26 cellular contexts compared by ENCODE assay signal in genomic region chr6:18741741-18742140, GRCh38.
"Had no signal": no experiment of that assay in that cellular context is flagged by ENCODE, and none has a peak within 500 bp of the region (broad histone marks: within the 10 kb centered on the region; RNA-seq: fewer than 3 reads in every experiment).

No MANE protein-coding gene starts in this region.

- H3K36me3 ChIP-seq: gastroesophageal sphincter, right lobe of liver, stomach, transverse colon, uterus had no signal

- H3K4me3 Mint-ChIP-seq: activated CD4-positive, alpha-beta memory T cell treated with anti-CD3 and anti-CD28 coated beads for 36 hours; activated naive CD4-positive, alpha-beta T cell treated with anti-CD3 and anti-CD28 coated beads for 36 hours; activated naive CD8-positive, alpha-beta T cell treated with anti-CD3 and anti-CD28 coated beads, Interleukin-2, amount 10 ng/mL, durations not matched to agents 7 days and 5 days; memory B cell; stimulated activated memory B cell treated with anti-CD40 and anti-IgM and Interleukin-4, amounts not matched to agents 10 μg/mL and 1 μg/mL and 100 μg/mL, for 72 hours had no signal

- DNase-seq: activated CD4-positive, alpha-beta memory T cell treated with anti-CD3 and anti-CD28 coated beads for 36 hours; activated CD4-positive, alpha-beta T cell treated with anti-CD3 and anti-CD28 coated beads for 48 hours; activated effector memory CD4-positive, alpha-beta T cell treated with Interleukin-2 at 50 U/mL for 16 hours; activated naive CD4-positive, alpha-beta T cell treated with anti-CD3 and anti-CD28 coated beads for 36 hours; activated naive CD8-positive, alpha-beta T cell treated with anti-CD3 and anti-CD28 coated beads, Interleukin-2, amount 10 ng/mL, durations not matched to agents 7 days and 5 days; activated T-cell treated with anti-CD3 and anti-CD28 coated beads, Interleukin-2, amount 50 U/mL, for 48 hours; amygdala; body of pancreas; caudate nucleus; dermis blood vessel endothelial cell; effector CD8-positive, alpha-beta T cell; erythroblast; head of caudate nucleus; islet precursor cell; left colon; posterior cingulate gyrus; right lobe of liver; stimulated activated CD4-positive, alpha-beta T cell treated with anti-CD3 and anti-CD28 coated beads, Interleukin-2, amount 100 ng/mL, for 24 hours; stomach; T-helper 2 cell; transverse colon; uterus had no signal

- H3K27me3 ChIP-seq: body of pancreas, gastroesophageal sphincter, right lobe of liver, stomach, transverse colon, uterus had no signal

- H3K27me3 Mint-ChIP-seq: activated CD4-positive, alpha-beta memory T cell treated with anti-CD3 and anti-CD28 coated beads for 36 hours; activated naive CD8-positive, alpha-beta T cell treated with anti-CD3 and anti-CD28 coated beads, Interleukin-2, amount 10 ng/mL, durations not matched to agents 7 days and 5 days; memory B cell had no signal

- H3K9me3 ChIP-seq: body of pancreas, gastroesophageal sphincter, right lobe of liver, stomach, transverse colon, uterus had no signal

- H3K27ac ChIP-seq: body of pancreas, gastroesophageal sphincter, right lobe of liver, skin epidermis, stomach, transverse colon, uterus had no signal

- H3K4me3 ChIP-seq: body of pancreas, gastroesophageal sphincter, right lobe of liver, skin epidermis, stomach, transverse colon, uterus had no signal

- H3K27ac Mint-ChIP-seq: activated CD4-positive, alpha-beta memory T cell treated with anti-CD3 and anti-CD28 coated beads for 36 hours; activated naive CD4-positive, alpha-beta T cell treated with anti-CD3 and anti-CD28 coated beads for 36 hours; activated naive CD8-positive, alpha-beta T cell treated with anti-CD3 and anti-CD28 coated beads, Interleukin-2, amount 10 ng/mL, durations not matched to agents 7 days and 5 days; memory B cell; stimulated activated memory B cell treated with anti-CD40 and anti-IgM and Interleukin-4, amounts not matched to agents 10 μg/mL and 1 μg/mL and 100 μg/mL, for 72 hours had no signal

- H3K36me3 Mint-ChIP-seq: activated CD4-positive, alpha-beta memory T cell treated with anti-CD3 and anti-CD28 coated beads for 36 hours; activated naive CD8-positive, alpha-beta T cell treated with anti-CD3 and anti-CD28 coated beads, Interleukin-2, amount 10 ng/mL, durations not matched to agents 7 days and 5 days; memory B cell; stimulated activated memory B cell treated with anti-CD40 and anti-IgM and Interleukin-4, amounts not matched to agents 10 μg/mL and 1 μg/mL and 100 μg/mL, for 72 hours had no signal

- H3K4me1 ChIP-seq: body of pancreas, gastroesophageal sphincter, right lobe of liver, stomach, transverse colon, uterus had no signal

- H3K9me3 Mint-ChIP-seq: activated CD4-positive, alpha-beta memory T cell treated with anti-CD3 and anti-CD28 coated beads for 36 hours; activated naive CD4-positive, alpha-beta T cell treated with anti-CD3 and anti-CD28 coated beads for 36 hours; activated naive CD8-positive, alpha-beta T cell treated with anti-CD3 and anti-CD28 coated beads, Interleukin-2, amount 10 ng/mL, durations not matched to agents 7 days and 5 days had no signal

- ATAC-seq: body of pancreas; gastroesophageal sphincter; left colon; right lobe of liver; stimulated activated memory B cell treated with anti-CD40 and anti-IgM and Interleukin-4, amounts not matched to agents 10 μg/mL and 1 μg/mL and 100 μg/mL, for 72 hours had no signal

- H3K4me1 Mint-ChIP-seq: activated naive CD8-positive, alpha-beta T cell treated with anti-CD3 and anti-CD28 coated beads, Interleukin-2, amount 10 ng/mL, durations not matched to agents 7 days and 5 days; memory B cell; stimulated activated memory B cell treated with anti-CD40 and anti-IgM and Interleukin-4, amounts not matched to agents 10 μg/mL and 1 μg/mL and 100 μg/mL, for 72 hours had no signal
